In the genomic region with DNA sequence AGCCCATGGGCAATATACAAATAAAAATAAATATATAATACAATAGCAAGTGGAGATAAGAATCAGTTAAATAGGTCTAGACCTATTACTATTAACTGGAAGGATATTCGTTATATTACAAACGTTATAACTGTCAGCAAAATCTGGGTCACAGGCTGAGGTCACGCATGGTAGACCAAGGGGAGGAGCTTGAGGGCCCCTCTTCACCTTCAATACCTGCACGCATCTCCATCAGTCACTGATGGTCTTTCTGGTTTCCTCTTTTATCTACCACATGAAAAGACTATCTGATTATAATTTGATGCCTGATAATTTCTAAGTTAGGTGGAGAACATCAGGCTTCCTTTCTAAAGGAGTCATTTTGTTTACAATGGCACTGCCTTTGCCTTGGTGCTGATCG, we compare ENCODE assay signal across 22 cellular contexts.
"Had no signal": no experiment of that assay in that cellular context is flagged by ENCODE, and none has a peak within 500 bp of the region (broad histone marks: within the 10 kb centered on the region; RNA-seq: fewer than 3 reads in every experiment).

No MANE protein-coding gene starts in this region.

- H3K27me3 Mint-ChIP-seq: progenitor cell of endocrine pancreas had no signal

- H3K4me1 Mint-ChIP-seq: immature natural killer cell; natural killer cell; stimulated activated naive CD8-positive, alpha-beta T cell treated with anti-CD3 and anti-CD28 coated beads, Interleukin-15, amount 100 ng/mL, for 72 hours had no signal

- DNase-seq: cortex of kidney; hypothalamus; immature natural killer cell; islet precursor cell; kidney glomerular epithelial cell; left colon; left ventricle myocardium inferior; lower lobe of right lung; natural killer cell; stimulated activated CD4-positive, alpha-beta T cell treated with anti-CD3 and anti-CD28 coated beads, Interleukin-12 subunit alpha, Interleukin-12 subunit beta, amount 100 ng/mL, for 4 hours; stimulated activated CD4-positive, alpha-beta T cell treated with anti-CD3 and anti-CD28 coated beads, Interleukin-1b, Interleukin-23, amount 100 ng/mL, for 48 hours; stimulated activated CD4-positive, alpha-beta T cell treated with anti-CD3 and anti-CD28 coated beads, Interleukin-4, amount 100 ng/mL, for 1 hour; stimulated activated CD8-positive, alpha-beta memory T cell treated with anti-CD3 and anti-CD28 coated beads, Interleukin-4, amount 100 ng/mL, for 48 hours; stimulated activated naive CD4-positive, alpha-beta T cell; stimulated activated naive CD8-positive, alpha-beta T cell treated with anti-CD3 and anti-CD28 coated beads, Interleukin-15, amount 100 ng/mL, for 72 hours; transverse colon; upper lobe of right lung; uterus had no signal

- H3K36me3 Mint-ChIP-seq: natural killer cell had no signal

- H3K27me3 ChIP-seq: suprapubic skin, transverse colon, upper lobe of right lung, uterus had no signal

- H3K4me3 ChIP-seq: left ventricle myocardium inferior, lower lobe of right lung, smooth muscle cell, suprapubic skin, transverse colon, upper lobe of right lung, uterus had no signal

- H3K36me3 ChIP-seq: left ventricle myocardium inferior, lower lobe of right lung, suprapubic skin, transverse colon, upper lobe of right lung, uterus had no signal

- H3K27ac ChIP-seq: left ventricle myocardium inferior, lower lobe of right lung, parathyroid adenoma, suprapubic skin, transverse colon, upper lobe of right lung, uterus had no signal

- H3K9me3 Mint-ChIP-seq: immature natural killer cell; natural killer cell; stimulated activated naive CD8-positive, alpha-beta T cell treated with anti-CD3 and anti-CD28 coated beads, Interleukin-15, amount 100 ng/mL, for 72 hours had no signal

- H3K4me3 Mint-ChIP-seq: immature natural killer cell; natural killer cell; stimulated activated naive CD8-positive, alpha-beta T cell treated with anti-CD3 and anti-CD28 coated beads, Interleukin-15, amount 100 ng/mL, for 72 hours had no signal

- H3K9me3 ChIP-seq: left ventricle myocardium inferior, lower lobe of right lung, suprapubic skin, transverse colon, upper lobe of right lung, uterus had no signal

- H3K4me1 ChIP-seq: left ventricle myocardium inferior, lower lobe of right lung, parathyroid adenoma, suprapubic skin, upper lobe of right lung, uterus had no signal

- H3K27ac Mint-ChIP-seq: immature natural killer cell; natural killer cell; progenitor cell of endocrine pancreas; stimulated activated naive CD8-positive, alpha-beta T cell treated with anti-CD3 and anti-CD28 coated beads, Interleukin-15, amount 100 ng/mL, for 72 hours had no signal
